9 cellular contexts compared by ENCODE assay signal in the genomic region with DNA sequence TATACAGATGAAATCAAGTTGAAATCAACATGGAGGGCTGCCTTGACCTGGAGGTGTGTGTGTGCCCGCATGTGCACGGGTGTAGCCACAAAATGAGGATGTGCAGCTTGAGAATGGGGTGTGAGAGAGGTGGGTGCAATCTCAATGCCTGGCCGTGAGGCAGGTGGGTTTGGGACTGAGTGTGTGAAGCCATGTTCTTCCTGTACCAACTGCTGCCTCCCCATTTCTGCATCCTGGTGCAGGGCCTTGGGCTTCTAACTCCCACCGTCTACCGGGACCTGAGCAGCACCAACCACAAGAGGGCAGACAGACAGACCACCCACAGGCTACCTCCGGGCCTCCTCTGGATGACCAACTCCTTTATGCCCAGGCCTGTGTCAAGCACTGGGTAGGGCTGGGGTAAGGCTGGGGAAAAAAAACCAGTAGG.
DNase-seq lines count a peak whose midpoint lies in the region; ATAC-seq, FAIRE-seq and TF ChIP-seq lines count a peak whose summit lies in the region.
"Had no signal": no experiment of that assay in that cellular context is flagged by ENCODE, and none has a peak within 500 bp of the region (broad histone marks: within the 10 kb centered on the region; RNA-seq: fewer than 3 reads in every experiment).

No MANE protein-coding gene starts in this region.

- H3K9me2 ChIP-seq in DOHH2 (replicated peaks; ENCODE audit: control insufficient read depth, low read length) = no peaks in the 10 kb centered on the region

- FAIRE-seq in HTR-8/SVneo (lab: Jason Lieb, UNC) = peak; percentile 42

- no peaks in the 10 kb centered on the region for H3K27me3 Mint-ChIP-seq in activated naive CD8-positive, alpha-beta T cell
- H3K27me3 Mint-ChIP-seq in mesothelial cell of epicardium (ENCODE audit: low read depth) = peaks cover 5% of the 10 kb centered on the region

- H3K4me1 Mint-ChIP-seq in activated naive CD8-positive, alpha-beta T cell (ENCODE audit: low read depth) = peaks cover 53% of the 10 kb centered on the region
- peaks cover 46% of the 10 kb centered on the region for H3K4me1 Mint-ChIP-seq in mesothelial cell of epicardium

- no peaks in the 10 kb centered on the region for H3K36me3 ChIP-seq in DOHH2 (ENCODE audit: control insufficient read depth, low read length)
- H3K36me3 ChIP-seq: ascending aorta had no signal

- H3K79me2 ChIP-seq in DOHH2 (ENCODE audit: control insufficient read depth, low read length) = no peaks in the 10 kb centered on the region

- H4K20me1 ChIP-seq in DOHH2 (ENCODE audit: control insufficient read depth, insufficient read depth, low read depth, low read length) = no peaks in the 10 kb centered on the region

- H3K4me3 ChIP-seq in DOHH2 (ENCODE audit: low read length) = no peak overlapping the region
- H3K4me3 ChIP-seq: ascending aorta had no signal

- peaks cover 62% of the 10 kb centered on the region for H3K4me1 ChIP-seq in DOHH2 (ENCODE audit: control insufficient read depth, low read length)

- TF ChIP-seq CTCF in DOHH2 (IDR thresholded peaks at IDR 0.05; ENCODE audit: low read depth, low read length, poor library complexity, severe bottlenecking) = peak; percentile 66
- TF ChIP-seq CTCF in mesothelial cell of epicardium (IDR thresholded peaks at IDR 0.05; ENCODE audit: unreplicated experiment) = no peak

- no peaks in the 10 kb centered on the region for H3K9me3 Mint-ChIP-seq in activated naive CD8-positive, alpha-beta T cell (ENCODE audit: low read depth)
- no peaks in the 10 kb centered on the region for H3K9me3 Mint-ChIP-seq in mesothelial cell of epicardium

- no peak for ATAC-seq in GM19324 (IDR thresholded peaks at IDR 0.05; ENCODE audit: low FRiP score, unreplicated experiment)

- no peak overlapping the region for H3K27ac ChIP-seq in DOHH2 (ENCODE audit: low read depth, low read length)
- H3K27ac ChIP-seq: ascending aorta had no signal

- H3K27me3 ChIP-seq in DOHH2 (ENCODE audit: control insufficient read depth, low read length) = no peaks in the 10 kb centered on the region
- H3K27me3 ChIP-seq: ascending aorta had no signal

- H3K4me3 Mint-ChIP-seq in activated naive CD8-positive, alpha-beta T cell = peak overlapping the region; percentile 59
- H3K4me3 Mint-ChIP-seq in mesothelial cell of epicardium = no peak overlapping the region

- H3K36me3 Mint-ChIP-seq in activated naive CD8-positive, alpha-beta T cell = peaks cover 2% of the 10 kb centered on the region
- no peaks in the 10 kb centered on the region for H3K36me3 Mint-ChIP-seq in mesothelial cell of epicardium

- no peaks in the 10 kb centered on the region for H3K9me3 ChIP-seq in DOHH2 (ENCODE audit: control insufficient read depth, insufficient read depth, low read length)
- H3K9me3 ChIP-seq: ascending aorta had no signal

- DNase-seq in HTR-8/SVneo (ENCODE audit: insufficient read length, low spot score) (peak; percentile 38), mesothelial cell of epicardium (ENCODE audit: low spot score in 2 of 2, unreplicated experiment in 2 of 2) (no peak), SHP77 treated with DMSO at 0.1 percent for 48 hours (lab: John Stamatoyannopoulos, UW) (no peak), NOMO-1 treated with dmso at 0.1 percent for 144 hours (lab: John Stamatoyannopoulos, UW; ENCODE audit: unreplicated experiment) (no peak), NCI-H1417 (lab: John Stamatoyannopoulos, UW) (no peak)

- peak overlapping the region; percentile 52 for H3K4me2 ChIP-seq in DOHH2 (ENCODE audit: low read length)

- H3F3A ChIP-seq in DOHH2 (ENCODE audit: control insufficient read depth, insufficient read depth) = no peaks in the 10 kb centered on the region

- H3K27ac Mint-ChIP-seq in activated naive CD8-positive, alpha-beta T cell = no peak overlapping the region
- H3K27ac Mint-ChIP-seq in mesothelial cell of epicardium = peak overlapping the region; percentile 12
